ENCODE assay signal across 12 cellular contexts in genomic region chrX:129983575-129984131, GRCh38. TPM values are rescaled to one million over a fixed set of nuclear protein-coding genes. Genes with fewer than 3 reads are reported as not detected.
DNase-seq lines count a peak whose midpoint lies in the region; ATAC-seq and TF ChIP-seq lines count a peak whose summit lies in the region.
"Had no signal": no experiment of that assay in that cellular context is flagged by ENCODE, and none has a peak within 500 bp of the region (broad histone marks: within the 10 kb centered on the region; RNA-seq: fewer than 3 reads in every experiment).

No MANE protein-coding gene starts in this region.

- H3K36me3 ChIP-seq in NT2/D1 (ENCODE audit: insufficient read depth, insufficient read length, low read length): no peaks in the 10 kb centered on the region
- no peaks in the 10 kb centered on the region for H3K36me3 ChIP-seq in transverse colon
- no peaks in the 10 kb centered on the region for H3K36me3 ChIP-seq in A673 (ENCODE audit: insufficient read depth, low read length, poor library complexity, severe bottlenecking)

- H3K36me3 Mint-ChIP-seq in activated T-cell treated with anti-CD3 and anti-CD28 coated beads, Interleukin-2, amount 50 U/mL, for 4 hours (ENCODE audit: insufficient read depth): no peaks in the 10 kb centered on the region
- H3K36me3 Mint-ChIP-seq: activated naive CD8-positive, alpha-beta T cell had no signal

- 61% methylated on average over 32 of the region's 52 CpGs; no CpG with 5 or more reads in 1 of the 2 donors for WGBS in transverse colon (ENCODE audit: low coverage in 1 of 2), 2 donors

- no peak for TF ChIP-seq CTCF in transverse colon (IDR thresholded peaks at IDR 0.05)
- TF ChIP-seq CTCF in A673 (conservative IDR thresholded peaks at IDR 0.05; ENCODE audit: low read depth, low read length): no peak

- H3K9ac ChIP-seq in NT2/D1 (ENCODE audit: insufficient read length, low read depth): peak overlapping the region; percentile 42

- no TSS peak for BruUV-seq in A673 (replicated peaks; lab: Mats Ljungman, UMichigan)

- no peak for ATAC-seq in activated T-cell treated with anti-CD3 and anti-CD28 coated beads, Interleukin-2, amount 50 U/mL, for 4 hours
- no peak for ATAC-seq in GM18520 (IDR thresholded peaks at IDR 0.05; ENCODE audit: unreplicated experiment)

- CTCF ChIA-PET in A673 (lab: Charles Lee): no interaction called here

- peaks cover 19% of the 10 kb centered on the region for H3K4me1 Mint-ChIP-seq in activated T-cell treated with anti-CD3 and anti-CD28 coated beads, Interleukin-2, amount 50 U/mL, for 4 hours (ENCODE audit: low read depth)

- TF ChIP-seq EP300 in transverse colon (IDR thresholded peaks at IDR 0.05; ENCODE audit: low read depth): no peak

- no peaks in the 10 kb centered on the region for H3K27me3 Mint-ChIP-seq in activated T-cell treated with anti-CD3 and anti-CD28 coated beads, Interleukin-2, amount 50 U/mL, for 4 hours (ENCODE audit: low read depth)
- H3K27me3 Mint-ChIP-seq: activated naive CD8-positive, alpha-beta T cell had no signal

- no peak overlapping the region for H3K27ac ChIP-seq in transverse colon
- H3K27ac ChIP-seq in A673 (ENCODE audit: low read depth, low read length, poor library complexity, severe bottlenecking): no peak overlapping the region
- H3K27ac ChIP-seq: C4-2B had no signal

- no peaks in the 10 kb centered on the region for H3K9me3 Mint-ChIP-seq in activated T-cell treated with anti-CD3 and anti-CD28 coated beads, Interleukin-2, amount 50 U/mL, for 4 hours

- in situ Hi-C loops in transverse colon (cut with MboI; ENCODE audit: low pct_ligation_motif_present in 1 of 4, low pct_unique_long_range_greater_than_20kb in 1 of 4, low sequenced_read_pairs in 3 of 4): no loop called here

- H3K4me3 Mint-ChIP-seq in activated T-cell treated with anti-CD3 and anti-CD28 coated beads, Interleukin-2, amount 50 U/mL, for 4 hours: no peak overlapping the region

- no peak for TF ChIP-seq POLR2A in transverse colon (IDR thresholded peaks at IDR 0.05)

- peaks cover 2% of the 10 kb centered on the region for H3K27me3 ChIP-seq in NT2/D1 (ENCODE audit: insufficient read depth, insufficient read length)
- H3K27me3 ChIP-seq in transverse colon: no peaks in the 10 kb centered on the region
- H3K27me3 ChIP-seq in A673 (replicated peaks; ENCODE audit: insufficient read depth, low read depth, low read length, poor library complexity): no peaks in the 10 kb centered on the region

- DNase-seq in activated T-cell treated with anti-CD3 and anti-CD28 coated beads, Interleukin-2, amount 50 U/mL, for 1 hour: peak; percentile 35
- DNase-seq in activated T-cell treated with anti-CD3 and anti-CD28 coated beads, Interleukin-2, amount 50 U/mL, for 4 hours: no peak
- DNase-seq in NT2/D1 (ENCODE audit: low read depth, low spot score) (no peak), iPS-NIHi7 (ENCODE audit: extremely low spot score) (peak; percentile 52), transverse colon (peak; percentile 23), KG1 (lab: John Stamatoyannopoulos, UW) (no peak), A673 (ENCODE audit: low spot score) (no peak)
- DNase-seq: kidney glomerular epithelial cell had no signal

- H3K4me3 ChIP-seq in NT2/D1 (ENCODE audit: insufficient read length, low read depth) (no peak overlapping the region), transverse colon (no peak overlapping the region), A673 (ENCODE audit: low read depth, low read length, poor library complexity, severe bottlenecking) (no peak overlapping the region)
- H3K4me3 ChIP-seq: skin epidermis had no signal

- intact Hi-C loops in transverse colon (cut with DNase I; ENCODE audit: low total_unique reads) (loop anchor here (10.0 kb wide), 1 partner anchor 49 kb away; no protein-coding TSS in a partner anchor), A673 (cut with micrococcal nuclease; ENCODE audit: unreplicated experiment) (loop anchor here (10.0 kb wide), 1 partner anchor 49 kb away; no protein-coding TSS in a partner anchor)

- POLR2A ChIA-PET in A673 (lab: Charles Lee; ENCODE audit: low non-redundant PET): interaction anchor here (0.8 kb wide), 1 partner anchor 72 kb away, joined by 9 read pairs; no protein-coding TSS in a partner anchor

- H3K9me3 ChIP-seq in NT2/D1 (ENCODE audit: insufficient read depth, low read length) (no peaks in the 10 kb centered on the region), transverse colon (no peaks in the 10 kb centered on the region), A673 (ENCODE audit: low read depth, low read length, poor library complexity, severe bottlenecking) (no peaks in the 10 kb centered on the region)

- no peaks in the 10 kb centered on the region for H3K4me1 ChIP-seq in NT2/D1 (ENCODE audit: insufficient read depth, insufficient read length)
- H3K4me1 ChIP-seq in transverse colon: peaks cover 0 to 6% (median 2%) of the 10 kb centered on the region in 4 donors
- no peaks in the 10 kb centered on the region for H3K4me1 ChIP-seq in A673 (ENCODE audit: insufficient read depth, low read length, poor library complexity, severe bottlenecking)

RNA-seq across cellular contexts. Expression of gene BCORL1, which starts 1.2 kb away (rescaled TPM):
- 1 to 10 TPM; 7.9 to 9.0 (median 8.8) TPM for total RNA-seq in activated T-cell treated with anti-CD3 and anti-CD28 coated beads, Interleukin-2, amount 50 U/mL, for 4 hours
- total RNA-seq in transverse colon (10 to 100 TPM in 1 of 4 donors, 1 to 10 TPM in 3; 5.6 to 11.6 (median 8.0) TPM), A673 (2021) (13.3 and 18.3 TPM in 2 replicates)

Comparison
In these comparisons a context has a peak if more than half of its experiments do, and no peak if none do; other contexts are left out.
1. DNase-seq: peak in activated T-cell treated with anti-CD3 and anti-CD28 coated beads, Interleukin-2, amount 50 U/mL, for 1 hour (single experiment), iPS-NIHi7 (single experiment) and transverse colon (single experiment); none in activated T-cell treated with anti-CD3 and anti-CD28 coated beads, Interleukin-2, amount 50 U/mL, for 4 hours (single experiment), NT2/D1 (single experiment), KG1 (single experiment) and A673 (single experiment).